13 cellular contexts compared by ENCODE assay signal in the genomic region with DNA sequence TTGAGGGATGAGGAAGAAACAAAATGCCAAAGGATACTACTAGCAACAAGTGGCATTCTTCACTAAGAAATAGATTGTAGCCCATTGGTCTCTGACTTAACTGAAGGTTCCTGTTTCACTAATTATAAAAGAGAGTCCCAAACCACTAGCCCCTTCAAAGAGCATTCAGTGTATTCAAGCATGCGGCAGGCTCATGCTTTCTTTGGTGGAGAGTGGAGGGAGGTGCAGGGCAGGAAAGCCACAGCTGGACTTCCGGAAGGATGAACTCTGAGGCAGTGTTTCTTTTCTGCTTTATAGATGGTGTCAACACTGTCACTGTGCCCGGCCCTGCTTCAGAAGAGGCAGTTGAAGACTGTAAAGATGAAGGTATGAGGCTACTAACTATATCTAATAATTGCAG.
DNase-seq lines count a peak whose midpoint lies in the region; ATAC-seq, FAIRE-seq and TF ChIP-seq lines count a peak whose summit lies in the region.
"Had no signal": no experiment of that assay in that cellular context is flagged by ENCODE, and none has a peak within 500 bp of the region (broad histone marks: within the 10 kb centered on the region; RNA-seq: fewer than 3 reads in every experiment).

No MANE protein-coding gene starts in this region.

- peak overlapping the region; percentile 75 for H3K4me3 Mint-ChIP-seq in activated B cell treated with CpG ODN at 0.5 μM for 24 hours
- no peak overlapping the region for H3K4me3 Mint-ChIP-seq in activated T-cell treated with anti-CD3 and anti-CD28 coated beads, Interleukin-2, amount 50 U/mL, for 24 hours

- peak; percentile 20 for DNase-seq in GM20000 (ENCODE audit: low spot score)
- peak; percentile 17 for DNase-seq in activated B cell treated with CpG ODN at 0.5 μM for 24 hours
- no peak for DNase-seq in frontal cortex (ENCODE audit: low spot score in 2 of 2)
- DNase-seq in NCI-H2196 treated with DMSO at 0.1 percent for 48 hours (lab: John Stamatoyannopoulos, UW; ENCODE audit: unreplicated experiment), result no peak
- DNase-seq in activated T-cell treated with anti-CD3 and anti-CD28 coated beads, Interleukin-2, amount 50 U/mL, for 24 hours, result no peak
- no peak for DNase-seq in breast epithelium (ENCODE audit: low spot score in 2 of 2)
- DNase-seq: activated CD4-positive, alpha-beta T cell treated with anti-CD3 and anti-CD28 coated beads for 1 hour; activated gamma-delta T cell treated with Interleukin-2 at 50 U/mL for 16 hours; foreskin melanocyte; left ventricle myocardium superior had no signal

- H3K27me3 Mint-ChIP-seq in activated B cell treated with CpG ODN at 0.5 μM for 24 hours, result no peaks in the 10 kb centered on the region
- no peaks in the 10 kb centered on the region for H3K27me3 Mint-ChIP-seq in activated T-cell treated with anti-CD3 and anti-CD28 coated beads, Interleukin-2, amount 50 U/mL, for 24 hours

- peak overlapping the region; percentile 86 for H3K27ac Mint-ChIP-seq in activated B cell treated with CpG ODN at 0.5 μM for 24 hours
- H3K27ac Mint-ChIP-seq in activated T-cell treated with anti-CD3 and anti-CD28 coated beads, Interleukin-2, amount 50 U/mL, for 24 hours, result no peak overlapping the region

- peaks cover 6% of the 10 kb centered on the region for H3K9me3 Mint-ChIP-seq in activated B cell treated with CpG ODN at 0.5 μM for 24 hours
- peaks cover 2% of the 10 kb centered on the region for H3K9me3 Mint-ChIP-seq in activated T-cell treated with anti-CD3 and anti-CD28 coated beads, Interleukin-2, amount 50 U/mL, for 24 hours

- H3K4me1 ChIP-seq in breast epithelium, result no peaks in the 10 kb centered on the region

- H3K9me3 ChIP-seq in breast epithelium, result peaks cover 0 to 15% of the 10 kb centered on the region in 2 donors

- TF ChIP-seq CTCF in GM20000 (IDR thresholded peaks at IDR 0.05; ENCODE audit: extremely low read depth, missing control alignments), result no peak
- TF ChIP-seq CTCF in activated B cell treated with CpG ODN at 0.5 μM for 24 hours (IDR thresholded peaks at IDR 0.05), result no peak
- TF ChIP-seq CTCF in breast epithelium (IDR thresholded peaks at IDR 0.05), result no peak

- H3K36me3 Mint-ChIP-seq in activated B cell treated with CpG ODN at 0.5 μM for 24 hours (ENCODE audit: low read depth), result peaks cover 11% of the 10 kb centered on the region
- no peaks in the 10 kb centered on the region for H3K36me3 Mint-ChIP-seq in activated T-cell treated with anti-CD3 and anti-CD28 coated beads, Interleukin-2, amount 50 U/mL, for 24 hours (ENCODE audit: low read depth)

- intact Hi-C loops in activated B cell treated with CpG ODN at 0.5 μM for 24 hours (cut with micrococcal nuclease), result loop anchor here (1.0 to 10.0 kb wide), 3 partner anchors 14 to 1602 kb away; a partner anchor contains a TSS
- intact Hi-C loops in breast epithelium (cut with DNase I; ENCODE audit: low total_unique reads), result no loop called here

- no peak overlapping the region for H3K4me3 ChIP-seq in breast epithelium

- CTCF ChIA-PET in activated B cell treated with CpG ODN at 0.5 μM for 24 hours (lab: Charles Lee), result no interaction called here

- POLR2A ChIA-PET in activated B cell treated with CpG ODN at 0.5 μM for 24 hours (lab: Charles Lee), result interaction anchor here (0.6 to 1.2 kb wide), 2 partner anchors 10 to 49 kb away, joined by 3 read pairs; no protein-coding TSS in a partner anchor

- peak; percentile 92 for ATAC-seq in GM18502 (IDR thresholded peaks at IDR 0.05; ENCODE audit: poor library complexity, unreplicated experiment)
- peak; percentile 71 for ATAC-seq in HG03039 (IDR thresholded peaks at IDR 0.05; ENCODE audit: unreplicated experiment)
- peak; percentile 90 for ATAC-seq in activated B cell treated with CpG ODN at 0.5 μM for 24 hours (ENCODE audit: low read depth)
- ATAC-seq: left ventricle myocardium superior had no signal

- H3K27me3 ChIP-seq in breast epithelium, result no peaks in the 10 kb centered on the region

- no peaks in the 10 kb centered on the region for H3K36me3 ChIP-seq in breast epithelium

- TF ChIP-seq POLR2A in breast epithelium (IDR thresholded peaks at IDR 0.05), result no peak

- peaks cover 61% of the 10 kb centered on the region for H3K4me1 Mint-ChIP-seq in activated B cell treated with CpG ODN at 0.5 μM for 24 hours
- no peaks in the 10 kb centered on the region for H3K4me1 Mint-ChIP-seq in activated T-cell treated with anti-CD3 and anti-CD28 coated beads, Interleukin-2, amount 50 U/mL, for 24 hours (ENCODE audit: low read depth)

- H3K27ac ChIP-seq in breast epithelium, result no peak overlapping the region

- FAIRE-seq in frontal cortex (lab: Jason Lieb, UNC), result no peak
- FAIRE-seq: colon had no signal

Comparison
In these comparisons a context has a peak if more than half of its experiments do, and no peak if none do; other contexts are left out.
1. DNase-seq: peak in GM20000 (single experiment) and activated B cell treated with CpG ODN at 0.5 μM for 24 hours (single experiment); none in frontal cortex (0 of 2), NCI-H2196 treated with DMSO at 0.1 percent for 48 hours (single experiment), activated T-cell treated with anti-CD3 and anti-CD28 coated beads, Interleukin-2, amount 50 U/mL, for 24 hours (single experiment) and breast epithelium (0 of 2).
2. Peak in every context shown above with its lines, with median percentiles within 50 percentile points of each other: ATAC-seq.